In the genomic region with DNA sequence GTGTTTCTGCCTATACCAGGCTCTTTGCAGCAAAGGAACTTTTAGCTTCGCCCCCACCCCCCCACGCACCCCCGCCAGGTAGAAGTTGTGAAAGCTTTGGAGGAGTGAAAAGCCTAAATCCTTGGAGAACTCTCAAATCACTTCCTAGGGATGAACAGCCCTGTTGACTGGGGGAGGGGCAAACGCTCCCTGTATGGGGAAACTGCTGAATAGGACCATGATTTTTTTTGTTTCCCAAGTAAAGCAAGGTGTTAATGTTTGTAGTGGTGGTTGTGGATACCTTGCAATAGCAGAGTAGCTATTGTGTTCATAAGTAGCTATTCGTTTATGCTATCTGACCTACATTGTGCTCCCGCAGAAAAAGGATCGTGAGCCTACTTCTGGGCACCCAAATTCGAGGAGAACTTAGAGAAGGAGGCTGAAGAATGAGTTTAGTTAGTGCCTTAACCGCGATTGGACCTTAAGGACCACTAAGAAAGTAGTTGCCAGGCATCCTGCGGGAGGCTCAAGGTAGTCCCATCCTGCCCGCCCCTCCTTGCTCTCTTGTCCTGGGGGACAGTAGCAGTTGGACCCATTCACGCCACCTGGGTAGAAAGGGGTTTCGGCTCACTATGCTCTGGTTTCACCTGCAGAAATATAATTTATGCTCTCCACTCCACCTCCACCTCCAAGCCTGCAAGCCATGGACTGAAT, we compare ENCODE assay signal across 8 cellular contexts.
DNase-seq lines count a peak whose midpoint lies in the region; ATAC-seq lines count a peak whose summit lies in the region.

No MANE protein-coding gene starts in this region.

- H3K27ac Mint-ChIP-seq in stimulated activated naive CD8-positive, alpha-beta T cell treated with anti-CD3 and anti-CD28 coated beads, Interleukin-15, Interleukin-2, amounts not matched to agents 100 ng/mL and 50 ng/mL, for 24 hours: peak overlapping the region; percentile 93
- peak overlapping the region; percentile 97 for H3K27ac Mint-ChIP-seq in activated naive CD8-positive, alpha-beta T cell treated with anti-CD3 and anti-CD28 coated beads, Interleukin-2, amount 50 U/mL, for 24 hours
- H3K27ac Mint-ChIP-seq in stimulated activated effector memory CD8-positive, alpha-beta T cell treated with anti-CD3 and anti-CD28 coated beads, Interleukin-12 subunit alpha, Interleukin-12 subunit beta, amount 100 ng/mL, for 72 hours: peak overlapping the region; percentile 98

- H3K36me3 Mint-ChIP-seq in stimulated activated naive CD8-positive, alpha-beta T cell treated with anti-CD3 and anti-CD28 coated beads, Interleukin-15, Interleukin-2, amounts not matched to agents 100 ng/mL and 50 ng/mL, for 24 hours (ENCODE audit: low read depth): peaks cover 37% of the 10 kb centered on the region
- peaks cover 35% of the 10 kb centered on the region for H3K36me3 Mint-ChIP-seq in activated naive CD8-positive, alpha-beta T cell treated with anti-CD3 and anti-CD28 coated beads, Interleukin-2, amount 50 U/mL, for 24 hours (ENCODE audit: low read depth)
- H3K36me3 Mint-ChIP-seq in stimulated activated effector memory CD8-positive, alpha-beta T cell treated with anti-CD3 and anti-CD28 coated beads, Interleukin-12 subunit alpha, Interleukin-12 subunit beta, amount 100 ng/mL, for 72 hours: peaks cover 48% of the 10 kb centered on the region

- peak overlapping the region; percentile 78 for H3K27ac ChIP-seq in iPS-18a (ENCODE audit: low read length)

- H3K9ac ChIP-seq in iPS-18a (ENCODE audit: low read length): peak overlapping the region; percentile 89

- peaks cover 27% of the 10 kb centered on the region for H3K4me1 ChIP-seq in iPS-18a (ENCODE audit: control insufficient read depth, low read depth, low read length)

- peaks cover 56% of the 10 kb centered on the region for H3K4me1 Mint-ChIP-seq in stimulated activated naive CD8-positive, alpha-beta T cell treated with anti-CD3 and anti-CD28 coated beads, Interleukin-15, Interleukin-2, amounts not matched to agents 100 ng/mL and 50 ng/mL, for 24 hours (ENCODE audit: low read depth)
- H3K4me1 Mint-ChIP-seq in activated naive CD8-positive, alpha-beta T cell treated with anti-CD3 and anti-CD28 coated beads, Interleukin-2, amount 50 U/mL, for 24 hours: peaks cover 49% of the 10 kb centered on the region
- H3K4me1 Mint-ChIP-seq in stimulated activated effector memory CD8-positive, alpha-beta T cell treated with anti-CD3 and anti-CD28 coated beads, Interleukin-12 subunit alpha, Interleukin-12 subunit beta, amount 100 ng/mL, for 72 hours: peaks cover 39% of the 10 kb centered on the region

- peak overlapping the region; percentile 82 for H3K4me3 ChIP-seq in iPS-18a (ENCODE audit: low read length)

- peaks cover 32% of the 10 kb centered on the region for H3K36me3 ChIP-seq in iPS-18a (ENCODE audit: control insufficient read depth, low read depth, low read length)

- no peaks in the 10 kb centered on the region for H3K27me3 Mint-ChIP-seq in stimulated activated naive CD8-positive, alpha-beta T cell treated with anti-CD3 and anti-CD28 coated beads, Interleukin-15, Interleukin-2, amounts not matched to agents 100 ng/mL and 50 ng/mL, for 24 hours
- peaks cover 2% of the 10 kb centered on the region for H3K27me3 Mint-ChIP-seq in activated naive CD8-positive, alpha-beta T cell treated with anti-CD3 and anti-CD28 coated beads, Interleukin-2, amount 50 U/mL, for 24 hours

- peak overlapping the region; percentile 95 for H3K4me3 Mint-ChIP-seq in stimulated activated naive CD8-positive, alpha-beta T cell treated with anti-CD3 and anti-CD28 coated beads, Interleukin-15, Interleukin-2, amounts not matched to agents 100 ng/mL and 50 ng/mL, for 24 hours
- peak overlapping the region; percentile 93 for H3K4me3 Mint-ChIP-seq in activated naive CD8-positive, alpha-beta T cell treated with anti-CD3 and anti-CD28 coated beads, Interleukin-2, amount 50 U/mL, for 24 hours
- peak overlapping the region; percentile 96 for H3K4me3 Mint-ChIP-seq in stimulated activated effector memory CD8-positive, alpha-beta T cell treated with anti-CD3 and anti-CD28 coated beads, Interleukin-12 subunit alpha, Interleukin-12 subunit beta, amount 100 ng/mL, for 72 hours

- no peaks in the 10 kb centered on the region for H3K9me3 ChIP-seq in iPS-18a (ENCODE audit: control insufficient read depth, low read depth, low read length)

- no peaks in the 10 kb centered on the region for H3K27me3 ChIP-seq in iPS-18a (ENCODE audit: control insufficient read depth, insufficient read depth, low read length)

- no peaks in the 10 kb centered on the region for H3K9me3 Mint-ChIP-seq in stimulated activated naive CD8-positive, alpha-beta T cell treated with anti-CD3 and anti-CD28 coated beads, Interleukin-15, Interleukin-2, amounts not matched to agents 100 ng/mL and 50 ng/mL, for 24 hours
- H3K9me3 Mint-ChIP-seq in activated naive CD8-positive, alpha-beta T cell treated with anti-CD3 and anti-CD28 coated beads, Interleukin-2, amount 50 U/mL, for 24 hours: no peaks in the 10 kb centered on the region
- H3K9me3 Mint-ChIP-seq in stimulated activated effector memory CD8-positive, alpha-beta T cell treated with anti-CD3 and anti-CD28 coated beads, Interleukin-12 subunit alpha, Interleukin-12 subunit beta, amount 100 ng/mL, for 72 hours: no peaks in the 10 kb centered on the region

- no peak for DNase-seq in stimulated activated naive CD8-positive, alpha-beta T cell treated with anti-CD3 and anti-CD28 coated beads, Interleukin-15, Interleukin-2, amounts not matched to agents 100 U/mL and 50 U/mL, for 24 hours
- no peak for DNase-seq in activated naive CD8-positive, alpha-beta T cell treated with anti-CD3 and anti-CD28 coated beads, Interleukin-2, amount 50 U/mL, for 24 hours
- no peak for DNase-seq in stimulated activated effector memory CD8-positive, alpha-beta T cell treated with anti-CD3 and anti-CD28 coated beads, Interleukin-12 subunit alpha, Interleukin-12 subunit beta, amount 100 ng/mL, for 72 hours (ENCODE audit: low spot score in 2 of 2)
- DNase-seq in retina (no peak), NCI-H2081 treated with DMSO at 0.1 percent for 48 hours (lab: John Stamatoyannopoulos, UW) (no peak)

- ATAC-seq in stimulated activated naive CD8-positive, alpha-beta T cell treated with anti-CD3 and anti-CD28 coated beads, Interleukin-15, Interleukin-2, amounts not matched to agents 100 U/mL and 50 U/mL, for 24 hours: no peak
- ATAC-seq in activated naive CD8-positive, alpha-beta T cell treated with anti-CD3 and anti-CD28 coated beads, Interleukin-2, amount 50 U/mL, for 24 hours: no peak
- no peak for ATAC-seq in stimulated activated effector memory CD8-positive, alpha-beta T cell treated with anti-CD3 and anti-CD28 coated beads, Interleukin-12 subunit alpha, Interleukin-12 subunit beta, amount 100 ng/mL, for 72 hours
- no peak for ATAC-seq in HG03378 (IDR thresholded peaks at IDR 0.05; ENCODE audit: unreplicated experiment)
